In the genomic region with DNA sequence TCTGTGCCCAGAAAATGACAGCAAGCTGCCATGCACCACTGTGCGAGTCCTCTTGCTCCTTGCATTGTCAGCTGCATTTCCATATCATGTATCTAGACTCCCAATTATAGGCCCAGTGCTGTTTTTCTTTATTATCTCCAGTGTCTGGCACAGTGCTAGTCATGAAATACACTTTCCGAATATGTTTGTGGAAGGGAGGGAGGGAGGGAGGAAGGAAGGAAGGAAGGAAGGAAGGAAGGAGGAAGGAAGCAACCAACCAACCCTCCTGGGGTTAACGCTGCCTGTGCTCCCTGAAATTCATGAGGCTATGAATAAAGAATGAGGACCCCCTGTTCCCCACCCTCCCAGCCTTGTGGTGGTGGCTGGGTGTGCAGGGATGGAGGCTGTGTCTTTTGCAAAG, we compare ENCODE assay signal across 14 cellular contexts. TPM values are rescaled to one million over a fixed set of nuclear protein-coding genes. Genes with fewer than 3 reads are reported as not detected.
"Had no signal": no experiment of that assay in that cellular context is flagged by ENCODE, and none has a peak within 500 bp of the region (broad histone marks: within the 10 kb centered on the region; RNA-seq: fewer than 3 reads in every experiment).

No MANE protein-coding gene starts in this region.

RNA-seq across cellular contexts. Expression of gene TUBA3C, which starts 8.3 kb away (rescaled TPM):
- total RNA-seq: activated B cell treated with CpG ODN at 0.5 μM for 24 hours; activated CD4-positive, alpha-beta memory T cell treated with anti-CD3 and anti-CD28 coated beads for 36 hours; activated CD4-positive, alpha-beta memory T cell treated with anti-CD3 and anti-CD28 coated beads, Interleukin-2, amount 10 ng/mL, durations not matched to agents 7 days and 5 days; activated CD4-positive, alpha-beta T cell treated with anti-CD3 and anti-CD28 coated beads for 36 hours; activated CD4-positive, alpha-beta T cell treated with anti-CD3 and anti-CD28 coated beads, Interleukin-2, amount 10 ng/mL, durations not matched to agents 7 days and 5 days; activated CD8-positive, alpha-beta memory T cell treated with anti-CD3 and anti-CD28 coated beads for 36 hours; activated CD8-positive, alpha-beta memory T cell treated with anti-CD3 and anti-CD28 coated beads, Interleukin-2, amount 10 ng/mL, durations not matched to agents 7 days and 5 days; activated CD8-positive, alpha-beta T cell treated with anti-CD3 and anti-CD28 coated beads for 36 hours; activated CD8-positive, alpha-beta T cell treated with anti-CD3 and anti-CD28 coated beads, Interleukin-2, amount 10 ng/mL, durations not matched to agents 7 days and 5 days; T-cell; T-helper 1 cell treated with Interleukin-12 subunit alpha and Interleukin-12 subunit beta and Interleukin-4 antibody, amounts not matched to agents 30 ng/mL and 1 ng/mL, for 36 hours; T-helper 17 cell; T-helper 2 cell treated with Interferon-gamma antibody and Interleukin-4, amounts not matched to agents 100 ng/mL and 5 ng/mL, for 36 hours; WTC11 had no signal
